Comparison of ENCODE assay signal across 8 cellular contexts in the genomic region with DNA sequence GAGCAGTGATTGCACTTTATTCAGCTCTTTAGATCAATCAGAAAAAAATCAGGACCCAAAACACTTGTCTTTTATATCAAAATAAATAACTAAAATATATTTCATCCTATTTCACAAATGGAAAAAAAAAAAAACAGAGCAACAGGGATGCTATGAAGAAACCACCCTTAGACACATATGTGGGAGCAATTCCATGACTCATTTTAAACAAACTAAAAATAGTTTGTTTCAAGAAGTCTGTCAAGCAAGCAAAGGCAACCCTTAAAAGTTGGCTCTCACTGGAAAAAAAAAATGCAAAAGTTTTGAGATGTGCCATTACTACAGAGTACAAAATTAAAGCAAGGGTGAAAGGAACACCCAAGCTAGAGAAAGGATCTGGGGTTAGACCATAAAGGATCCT. TPM values are rescaled to one million over a fixed set of nuclear protein-coding genes. Genes with fewer than 3 reads are reported as not detected.
A peak's percentile ranks its signal among the peaks of the same experiment; 100 is the strongest.
DNase-seq lines count a peak whose midpoint lies in the region; ATAC-seq and TF ChIP-seq lines count a peak whose summit lies in the region.
"Had no signal": no experiment of that assay in that cellular context is flagged by ENCODE, and none has a peak within 500 bp of the region (broad histone marks: within the 10 kb centered on the region; RNA-seq: fewer than 3 reads in every experiment).

No MANE protein-coding gene starts in this region.

- no peak for ATAC-seq in GM21528 (IDR thresholded peaks at IDR 0.05; ENCODE audit: low FRiP score, unreplicated experiment)

- no peak overlapping the region for H3K4me3 ChIP-seq in cardiac fibroblast (replicated peaks in 1 of 2; ENCODE audit: low read depth in 2 of 2, low read length in 2 of 2)
- H3K4me3 ChIP-seq: suprapubic skin had no signal

- DNase-seq in GM03348 (ENCODE audit: low spot score) (peak; percentile 51), NCI-H226 (peak; percentile 60), cardiac fibroblast (ENCODE audit: low read depth in 2 of 2) (peak; percentile 71 to 79), renal cortical epithelial cell (ENCODE audit: low read depth) (peak; percentile 85), amniotic stem cell (lab: John Stamatoyannopoulos, UW) (no peak), NCI-H2196 (lab: John Stamatoyannopoulos, UW; ENCODE audit: unreplicated experiment) (no peak)

- TF ChIP-seq CTCF in cardiac fibroblast (IDR thresholded peaks at IDR 0.05; ENCODE audit: low read depth, low read length) = no peak

RNA-seq across cellular contexts. Expression of a gene that starts 5.7 kb away (rescaled TPM):
- total RNA-seq in renal cortical epithelial cell = 588 and 600 TPM in 2 replicates

Comparison
In these comparisons a context has a peak if more than half of its experiments do, and no peak if none do; other contexts are left out.
1. DNase-seq: peak in GM03348 (single experiment), NCI-H226 (single experiment), cardiac fibroblast (2 of 2) and renal cortical epithelial cell (single experiment); none in amniotic stem cell (single experiment) and NCI-H2196 (single experiment).